In genomic region chr1:47192458-47193384, GRCh38 we compare ENCODE assay signal across 8 cellular contexts. TPM values are rescaled to one million over a fixed set of nuclear protein-coding genes. Genes with fewer than 3 reads are reported as not detected.
A peak's percentile ranks its signal among the peaks of the same experiment; 100 is the strongest.
DNase-seq lines count a peak whose midpoint lies in the region; ATAC-seq and TF ChIP-seq lines count a peak whose summit lies in the region.

No MANE protein-coding gene starts in this region.

- no peak overlapping the region for H3K4me3 Mint-ChIP-seq in CD4-positive, alpha-beta T cell
- no peak overlapping the region for H3K4me3 Mint-ChIP-seq in activated naive CD8-positive, alpha-beta T cell treated with anti-CD3 and anti-CD28 coated beads for 36 hours

- TF ChIP-seq CTCF in CD4-positive, alpha-beta T cell (IDR thresholded peaks at IDR 0.05), result peak; percentile 91
- peak; percentile 98 for TF ChIP-seq CTCF in cardiac muscle cell (IDR thresholded peaks at IDR 0.05; ENCODE audit: low read depth, low read length)
- peak; percentile 67 to 83 (median 76) for TF ChIP-seq CTCF in vagina (IDR thresholded peaks at IDR 0.05)

- H3K4me1 Mint-ChIP-seq in CD4-positive, alpha-beta T cell (ENCODE audit: low read depth), result no peaks in the 10 kb centered on the region
- peaks cover 2% of the 10 kb centered on the region for H3K4me1 Mint-ChIP-seq in activated naive CD8-positive, alpha-beta T cell treated with anti-CD3 and anti-CD28 coated beads for 36 hours

- no peak for TF ChIP-seq POLR2A in vagina (IDR thresholded peaks at IDR 0.05)

- no peaks in the 10 kb centered on the region for H3K9me3 ChIP-seq in CD4-positive, alpha-beta T cell (ENCODE audit: control insufficient read depth, low read length)
- no peaks in the 10 kb centered on the region for H3K9me3 ChIP-seq in MG63
- no peaks in the 10 kb centered on the region for H3K9me3 ChIP-seq in cardiac muscle cell (ENCODE audit: low read depth)
- no peaks in the 10 kb centered on the region for H3K9me3 ChIP-seq in vagina

- H3K27ac ChIP-seq in CD4-positive, alpha-beta T cell (ENCODE audit: low read depth, low read length), result no peak overlapping the region
- H3K27ac ChIP-seq in cardiac muscle cell (no peak overlapping the region), vagina (no peak overlapping the region)

- POLR2A ChIA-PET in CD4-positive, alpha-beta T cell (lab: Charles Lee), result interaction anchor here (0.5 to 0.8 kb wide), 2 partner anchors 15 to 75 kb away, joined by 3 read pairs; no protein-coding TSS in a partner anchor

- H3K27ac Mint-ChIP-seq in CD4-positive, alpha-beta T cell, result no peak overlapping the region
- H3K27ac Mint-ChIP-seq in activated naive CD8-positive, alpha-beta T cell treated with anti-CD3 and anti-CD28 coated beads for 36 hours, result no peak overlapping the region

- H3K27me3 ChIP-seq in CD4-positive, alpha-beta T cell (ENCODE audit: control insufficient read depth, insufficient read depth, low read length), result peaks cover under 1% of the 10 kb centered on the region
- no peaks in the 10 kb centered on the region for H3K27me3 ChIP-seq in MG63
- peaks cover 6% of the 10 kb centered on the region for H3K27me3 ChIP-seq in cardiac muscle cell
- no peaks in the 10 kb centered on the region for H3K27me3 ChIP-seq in vagina

- no peaks in the 10 kb centered on the region for H3K9me3 Mint-ChIP-seq in CD4-positive, alpha-beta T cell
- H3K9me3 Mint-ChIP-seq in activated naive CD8-positive, alpha-beta T cell treated with anti-CD3 and anti-CD28 coated beads for 36 hours, result no peaks in the 10 kb centered on the region

- peaks cover 18% of the 10 kb centered on the region for H3K27me3 Mint-ChIP-seq in CD4-positive, alpha-beta T cell
- peaks cover 17% of the 10 kb centered on the region for H3K27me3 Mint-ChIP-seq in activated naive CD8-positive, alpha-beta T cell treated with anti-CD3 and anti-CD28 coated beads for 36 hours

- H3K36me3 Mint-ChIP-seq in CD4-positive, alpha-beta T cell (ENCODE audit: low read depth), result no peaks in the 10 kb centered on the region
- no peaks in the 10 kb centered on the region for H3K36me3 Mint-ChIP-seq in activated naive CD8-positive, alpha-beta T cell treated with anti-CD3 and anti-CD28 coated beads for 36 hours

- no peak overlapping the region for H3K4me3 ChIP-seq in MG63
- no peak overlapping the region for H3K4me3 ChIP-seq in cardiac muscle cell
- H3K4me3 ChIP-seq in vagina, result no peak overlapping the region

- CTCF ChIA-PET in CD4-positive, alpha-beta T cell (lab: Charles Lee), result interaction anchor here (0.6 to 3.4 kb wide), 6 partner anchors 14 to 517 kb away, joined by 3 to 17 read pairs (median 4); no protein-coding TSS in a partner anchor

- intact Hi-C loops in CD4-positive, alpha-beta T cell (cut with DNase I, micrococcal nuclease), result loop anchor here (1.0 to 5.0 kb wide), 6 partner anchors 70 to 535 kb away; no protein-coding TSS in a partner anchor
- intact Hi-C loops in posterior cingulate gyrus (cut with DNase I), result loop anchor here (2.0 to 5.0 kb wide), 2 partner anchors 232 to 535 kb away; no protein-coding TSS in a partner anchor
- intact Hi-C loops in vagina (cut with DNase I), result no loop called here

- peak; percentile 33 to 72 (median 54) for DNase-seq in CD4-positive, alpha-beta T cell
- DNase-seq in MG63, result peak; percentile 56
- DNase-seq in SKM-1 treated with dmso at 0.1 percent for 144 hours (lab: John Stamatoyannopoulos, UW; ENCODE audit: unreplicated experiment), result peak; percentile 60
- DNase-seq in activated naive CD8-positive, alpha-beta T cell treated with anti-CD3 and anti-CD28 coated beads for 36 hours, result peak; percentile 63
- peak; percentile 78 to 81 for DNase-seq in cardiac muscle cell (ENCODE audit: low read depth in 1 of 2, low spot score in 1 of 2)
- peak in 8 of 10 donors; percentile 60 to 94 (median 72) for DNase-seq in posterior cingulate gyrus
- DNase-seq in vagina (ENCODE audit: extremely low spot score in 2 of 2), result no peak

- H3K36me3 ChIP-seq in MG63 (no peaks in the 10 kb centered on the region), cardiac muscle cell (no peaks in the 10 kb centered on the region), vagina (no peaks in the 10 kb centered on the region)

- no peaks in the 10 kb centered on the region for H3K4me1 ChIP-seq in cardiac muscle cell (ENCODE audit: low read depth)
- peaks cover 36% of the 10 kb centered on the region for H3K4me1 ChIP-seq in vagina

- peak; percentile 67 for ATAC-seq in CD4-positive, alpha-beta T cell (ENCODE audit: poor library complexity)
- ATAC-seq in GM19463 (IDR thresholded peaks at IDR 0.05; ENCODE audit: unreplicated experiment), result peak; percentile 72

RNA-seq across cellular contexts. Expression of gene PDZK1IP1, which starts 2.9 kb away (rescaled TPM):
- total RNA-seq in CD4-positive, alpha-beta T cell, result not detected
- total RNA-seq in MG63 (2014; rRNA removed; shearing (Covaris generic); ENCODE audit: low replicate concordance), result not detected in 2 replicates
- not detected for total RNA-seq in activated naive CD8-positive, alpha-beta T cell treated with anti-CD3 and anti-CD28 coated beads for 36 hours
- total RNA-seq in cardiac muscle cell, result not detected in 2 replicates
- not detected in 2 replicates for polyA plus RNA-seq in cardiac muscle cell
- 55.2 TPM for total RNA-seq in vagina

RNA-seq across cellular contexts. Expression of gene TAL1, which starts 39.3 kb away (rescaled TPM):
- total RNA-seq in CD4-positive, alpha-beta T cell, result not detected
- not detected in 2 replicates for total RNA-seq in MG63 (2014; rRNA removed; shearing (Covaris generic); ENCODE audit: low replicate concordance)
- total RNA-seq in activated naive CD8-positive, alpha-beta T cell treated with anti-CD3 and anti-CD28 coated beads for 36 hours, result not detected
- total RNA-seq in cardiac muscle cell, result 0.04 and 0.30 TPM in 2 replicates
- polyA plus RNA-seq in cardiac muscle cell, result 0.32 and 0.55 TPM in 2 replicates
- total RNA-seq in vagina, result 7.1 TPM

RNA-seq across cellular contexts. Expression of gene CYP4A22, which starts 55.5 kb away (rescaled TPM):
- total RNA-seq in CD4-positive, alpha-beta T cell, result not detected
- total RNA-seq in MG63 (2014; rRNA removed; shearing (Covaris generic); ENCODE audit: low replicate concordance), result not detected in 2 replicates
- not detected for total RNA-seq in activated naive CD8-positive, alpha-beta T cell treated with anti-CD3 and anti-CD28 coated beads for 36 hours
- total RNA-seq in cardiac muscle cell (not detected in 2 replicates), vagina (not detected)
- polyA plus RNA-seq in cardiac muscle cell, result not detected in 2 replicates

Comparison
In these comparisons a context has a peak if more than half of its experiments do, and no peak if none do; other contexts are left out.
1. DNase-seq: peak in CD4-positive, alpha-beta T cell (10 of 10), MG63 (single experiment), SKM-1 treated with dmso at 0.1 percent for 144 hours (single experiment), activated naive CD8-positive, alpha-beta T cell treated with anti-CD3 and anti-CD28 coated beads for 36 hours (single experiment), cardiac muscle cell (2 of 2) and posterior cingulate gyrus (8 of 10); none in vagina (0 of 2).
2. RNA of gene PDZK1IP1, which starts 2.9 kb away (total RNA-seq): 55.2 TPM in vagina (single experiment); not detected in CD4-positive, alpha-beta T cell, not detected in MG63, not detected in activated naive CD8-positive, alpha-beta T cell treated with anti-CD3 and anti-CD28 coated beads for 36 hours and not detected in cardiac muscle cell; every median in the first group is over 10 times any median in the second.
3. Peak in every context shown above with its lines, with median percentiles within 50 percentile points of each other: CTCF ChIP-seq.